ENCODE assay signal across 1 cellular context in genomic region chr1:32696996-32697395, GRCh38. TPM values are rescaled to one million over a fixed set of nuclear protein-coding genes. Genes with fewer than 3 reads are reported as not detected.
"Had no signal": no experiment of that assay in that cellular context is flagged by ENCODE, and none has a peak within 500 bp of the region (broad histone marks: within the 10 kb centered on the region; RNA-seq: fewer than 3 reads in every experiment).

No MANE protein-coding gene starts in this region.

RNA-seq across cellular contexts. Expression of gene SYNC, which starts 5.6 kb away (rescaled TPM):
- polyA plus RNA-seq: immature natural killer cell had no signal
